ENCODE assay signal across 9 cellular contexts in genomic region chr4:855880-856467, GRCh38. TPM values are rescaled to one million over a fixed set of nuclear protein-coding genes. Genes with fewer than 3 reads are reported as not detected.
DNase-seq lines count a peak whose midpoint lies in the region; ATAC-seq and TF ChIP-seq lines count a peak whose summit lies in the region.
"Not testable (repeated sequence)": the region's sequence is repeated elsewhere in the genome, so short reads cannot be mapped to it uniquely, and the experiment has no call there.
"Had no signal": no experiment of that assay in that cellular context is flagged by ENCODE, and none has a peak within 500 bp of the region (broad histone marks: within the 10 kb centered on the region; RNA-seq: fewer than 3 reads in every experiment).

No MANE protein-coding gene starts in this region.

- POLR2A ChIA-PET in activated CD4-positive, alpha-beta memory T cell treated with anti-CD3 and anti-CD28 coated beads for 36 hours (lab: Charles Lee), result not testable (repeated sequence)

- not testable (repeated sequence) for H3K4me3 ChIP-seq in DND-41 (ENCODE audit: low read depth in 1 of 2, low read length in 2 of 2); SU-DHL-6 (ENCODE audit: insufficient read depth, low read length, poor library complexity, severe bottlenecking)

- not testable (repeated sequence) for H3K4me1 Mint-ChIP-seq in activated CD4-positive, alpha-beta memory T cell treated with anti-CD3 and anti-CD28 coated beads for 36 hours (ENCODE audit: low read depth)
- H3K4me1 Mint-ChIP-seq in effector memory CD8-positive, alpha-beta T cell (ENCODE audit: low read depth in 2 of 2), result peaks cover 18 to 19% of the 10 kb centered on the region in 2 donors
- H3K4me1 Mint-ChIP-seq in naive B cell, result peaks cover 3 to 19% (median 14%) of the 10 kb centered on the region in 3 donors

- CTCF ChIA-PET in activated CD4-positive, alpha-beta memory T cell treated with anti-CD3 and anti-CD28 coated beads for 36 hours (lab: Charles Lee), result interaction anchor here (0.6 kb wide), 1 partner anchor 62 kb away, joined by 3 read pairs; no protein-coding TSS in a partner anchor

- intact Hi-C loops in activated CD4-positive, alpha-beta memory T cell treated with anti-CD3 and anti-CD28 coated beads for 36 hours (cut with micrococcal nuclease), result not testable (repeated sequence)

- H3F3A ChIP-seq in SU-DHL-6 (ENCODE audit: insufficient read depth), result peaks cover 18% of the 10 kb centered on the region

- ATAC-seq in DND-41 (ENCODE audit: insufficient read depth, low read depth); naive B cell (ENCODE audit: low read depth in 2 of 2): not testable (repeated sequence)
- peak; percentile 60 for ATAC-seq in effector memory CD8-positive, alpha-beta T cell (replicated peaks)

- DNase-seq in DND-41, result peak; percentile 17
- DNase-seq in activated CD4-positive, alpha-beta memory T cell treated with anti-CD3 and anti-CD28 coated beads for 36 hours; naive B cell: not testable (repeated sequence)
- peak; percentile 4 for DNase-seq in activated naive CD4-positive, alpha-beta T cell treated with anti-CD3 and anti-CD28 coated beads, Interleukin-2, amount 50 U/mL, for 16 hours
- peak; percentile 11 to 31 (median 29) for DNase-seq in effector memory CD8-positive, alpha-beta T cell
- peak; percentile 17 for DNase-seq in stimulated activated naive CD4-positive, alpha-beta T cell treated with Interleukin-2 at 50 U/mL for 16 hours (lab: John Stamatoyannopoulos, UW)

- not testable (repeated sequence) for H3K79me2 ChIP-seq in DND-41 (ENCODE audit: insufficient read depth, low read length); SU-DHL-6 (ENCODE audit: insufficient read depth, low read length)

- H3K4me1 ChIP-seq in DND-41 (ENCODE audit: insufficient read depth, low read length), result not testable (repeated sequence)

- H3K9ac ChIP-seq in DND-41 (ENCODE audit: low read depth, low read length); SU-DHL-6 (ENCODE audit: low read length): not testable (repeated sequence)

- H3K27me3 ChIP-seq in DND-41 (ENCODE audit: insufficient read depth, low read length, poor library complexity); SU-DHL-6 (ENCODE audit: low read length): not testable (repeated sequence)

- H3K4me3 Mint-ChIP-seq in activated CD4-positive, alpha-beta memory T cell treated with anti-CD3 and anti-CD28 coated beads for 36 hours, result not testable (repeated sequence)
- H3K4me3 Mint-ChIP-seq in effector memory CD8-positive, alpha-beta T cell, result peak overlapping the region; percentile 28 to 74
- peak overlapping the region in 1 of 8 donors; percentile 47 for H3K4me3 Mint-ChIP-seq in naive B cell

- H4K20me1 ChIP-seq in DND-41 (ENCODE audit: insufficient read depth, low read length); SU-DHL-6 (ENCODE audit: low read depth, low read length): not testable (repeated sequence)

- not testable (repeated sequence) for H3K9me2 ChIP-seq in SU-DHL-6 (replicated peaks; ENCODE audit: insufficient read depth, low read length)

- not testable (repeated sequence) for H3K9me3 Mint-ChIP-seq in activated CD4-positive, alpha-beta memory T cell treated with anti-CD3 and anti-CD28 coated beads for 36 hours; naive B cell
- H3K9me3 Mint-ChIP-seq in effector memory CD8-positive, alpha-beta T cell, result peaks cover 7 to 10% of the 10 kb centered on the region in 2 donors

- peaks cover 70% of the 10 kb centered on the region for H3K36me3 ChIP-seq in DND-41 (ENCODE audit: insufficient read depth, low read length)
- peaks cover 19% of the 10 kb centered on the region for H3K36me3 ChIP-seq in SU-DHL-6 (ENCODE audit: low read length)

- peak overlapping the region; percentile 66 for H3K27ac Mint-ChIP-seq in activated CD4-positive, alpha-beta memory T cell treated with anti-CD3 and anti-CD28 coated beads for 36 hours
- H3K27ac Mint-ChIP-seq in effector memory CD8-positive, alpha-beta T cell, result peak overlapping the region; percentile 90 to 99
- H3K27ac Mint-ChIP-seq in naive B cell, result peak overlapping the region in 5 of 6 donors; percentile 31 to 91 (median 78)

- TF ChIP-seq CTCF in DND-41 (IDR thresholded peaks at IDR 0.05; ENCODE audit: borderline replicate concordance, extremely low read depth, low read length, poor library complexity, severe bottlenecking); SU-DHL-6 (IDR thresholded peaks at IDR 0.05; ENCODE audit: insufficient read depth, low read length, poor library complexity, severe bottlenecking): not testable (repeated sequence)

- H3K27ac ChIP-seq in DND-41 (ENCODE audit: low read length) (peak overlapping the region; percentile 63; the same call in 1 of the 2 replicates), SU-DHL-6 (ENCODE audit: low read depth, low read length) (peak overlapping the region; percentile 45)

- peaks cover 41% of the 10 kb centered on the region for H3K36me3 Mint-ChIP-seq in activated CD4-positive, alpha-beta memory T cell treated with anti-CD3 and anti-CD28 coated beads for 36 hours
- peaks cover 71% of the 10 kb centered on the region for H3K36me3 Mint-ChIP-seq in effector memory CD8-positive, alpha-beta T cell (ENCODE audit: insufficient read depth)
- peaks cover 7 to 30% of the 10 kb centered on the region in 2 donors for H3K36me3 Mint-ChIP-seq in naive B cell

- H3K4me2 ChIP-seq in DND-41 (ENCODE audit: insufficient read depth, low read length); SU-DHL-6 (ENCODE audit: low read depth, low read length, poor library complexity, severe bottlenecking): not testable (repeated sequence)

- not testable (repeated sequence) for H3K27me3 Mint-ChIP-seq in activated CD4-positive, alpha-beta memory T cell treated with anti-CD3 and anti-CD28 coated beads for 36 hours; effector memory CD8-positive, alpha-beta T cell; naive B cell

- H3K9me3 ChIP-seq in DND-41 (ENCODE audit: insufficient read depth, low read length, severe bottlenecking) (peaks cover 34% of the 10 kb centered on the region), SU-DHL-6 (ENCODE audit: insufficient read depth, low read length) (peaks cover 20% of the 10 kb centered on the region; the same call in 1 of the 2 replicates)

- not testable (repeated sequence) for H2AFZ ChIP-seq in DND-41 (ENCODE audit: low read depth, low read length); SU-DHL-6 (ENCODE audit: low read depth, low read length, severe bottlenecking)

RNA-seq across cellular contexts. Expression of gene CPLX1, which starts 30.0 kb away (rescaled TPM):
- total RNA-seq in activated CD4-positive, alpha-beta memory T cell treated with anti-CD3 and anti-CD28 coated beads for 36 hours, result under 1 TPM; 0.43 to 0.61 TPM
- not detected for polyA plus RNA-seq in naive B cell (ENCODE audit: low read depth in 6 of 6)
- total RNA-seq: GM23248, smooth muscle cell had no signal
- polyA plus RNA-seq: GM23248, smooth muscle cell had no signal
